ENCODE assay signal across 35 cellular contexts in genomic region chr6:38241200-38241599, GRCh38.
"Had no signal": no experiment of that assay in that cellular context is flagged by ENCODE, and none has a peak within 500 bp of the region (broad histone marks: within the 10 kb centered on the region; RNA-seq: fewer than 3 reads in every experiment).

No MANE protein-coding gene starts in this region.

- H3K9me3 ChIP-seq: esophagus squamous epithelium, gastrocnemius medialis, pancreas, prostate gland, thoracic aorta, uterus had no signal

- H3K36me3 Mint-ChIP-seq: type B pancreatic cell had no signal

- H3K4me3 Mint-ChIP-seq: activated CD4-positive, alpha-beta memory T cell treated with anti-CD3 and anti-CD28 coated beads, Interleukin-2, amount 10 ng/mL, durations not matched to agents 7 days and 5 days; activated CD4-positive, alpha-beta T cell treated with anti-CD3 and anti-CD28 coated beads, Interleukin-2, amount 10 ng/mL, durations not matched to agents 24 days and 14 days; activated naive CD8-positive, alpha-beta T cell treated with anti-CD3 and anti-CD28 coated beads, Interleukin-2, amount 50 U/mL, for 24 hours; activated T-cell treated with anti-CD3 and anti-CD28 coated beads, Interleukin-2, amount 50 U/mL, for 4 hours; activated T-helper 17 cell treated with anti-CD3 and anti-CD28 coated beads, Interleukin-2, amount 50 U/mL, for 72 hours; central memory CD8-positive, alpha-beta T cell; naive thymus-derived CD8-positive, alpha-beta T cell; neural crest cell; type B pancreatic cell had no signal

- H3K36me3 ChIP-seq: esophagus squamous epithelium, gastrocnemius medialis, pancreas, prostate gland, thoracic aorta, uterus had no signal

- ATAC-seq: activated naive CD8-positive, alpha-beta T cell treated with anti-CD3 and anti-CD28 coated beads, Interleukin-2, amount 50 U/mL, for 24 hours; activated T-cell treated with anti-CD3 and anti-CD28 coated beads, Interleukin-2, amount 50 U/mL, for 4 hours; activated T-helper 17 cell treated with anti-CD3 and anti-CD28 coated beads, Interleukin-2, amount 50 U/mL, for 72 hours; gastrocnemius medialis; left cardiac atrium; naive thymus-derived CD8-positive, alpha-beta T cell; pancreas; sciatic nerve; stimulated activated naive CD8-positive, alpha-beta T cell treated with anti-CD3 and anti-CD28 coated beads, Interleukin-15, Interleukin-2, amounts not matched to agents 100 U/mL and 50 U/mL, for 24 hours had no signal

- H3K4me3 ChIP-seq: esophagus squamous epithelium, gastrocnemius medialis, pancreas, prostate gland, skin epidermis, thoracic aorta, uterus had no signal

- H3K27ac Mint-ChIP-seq: activated CD4-positive, alpha-beta memory T cell treated with anti-CD3 and anti-CD28 coated beads, Interleukin-2, amount 10 ng/mL, durations not matched to agents 7 days and 5 days; activated CD4-positive, alpha-beta T cell treated with anti-CD3 and anti-CD28 coated beads, Interleukin-2, amount 10 ng/mL, durations not matched to agents 24 days and 14 days; activated naive CD8-positive, alpha-beta T cell treated with anti-CD3 and anti-CD28 coated beads, Interleukin-2, amount 50 U/mL, for 24 hours; activated T-helper 17 cell treated with anti-CD3 and anti-CD28 coated beads, Interleukin-2, amount 50 U/mL, for 72 hours; naive thymus-derived CD8-positive, alpha-beta T cell; type B pancreatic cell had no signal

- H3K27me3 ChIP-seq: esophagus squamous epithelium, gastrocnemius medialis, pancreas, uterus had no signal

- H3K4me1 Mint-ChIP-seq: activated CD4-positive, alpha-beta memory T cell treated with anti-CD3 and anti-CD28 coated beads, Interleukin-2, amount 10 ng/mL, durations not matched to agents 7 days and 5 days; activated CD4-positive, alpha-beta T cell treated with anti-CD3 and anti-CD28 coated beads, Interleukin-2, amount 10 ng/mL, durations not matched to agents 24 days and 14 days; activated T-helper 17 cell treated with anti-CD3 and anti-CD28 coated beads, Interleukin-2, amount 50 U/mL, for 72 hours had no signal

- H3K27ac ChIP-seq: epithelial cell of prostate, esophagus squamous epithelium, gastrocnemius medialis, pancreas, prostate gland, skin epidermis, thoracic aorta, uterus had no signal

- DNase-seq: activated CD4-positive, alpha-beta memory T cell treated with anti-CD3 and anti-CD28 coated beads, Interleukin-2, amount 10 ng/mL, durations not matched to agents 7 days and 5 days; activated CD4-positive, alpha-beta T cell treated with anti-CD3 and anti-CD28 coated beads, Interleukin-2, amount 10 ng/mL, durations not matched to agents 24 days and 14 days; activated CD4-positive, CD25-positive, alpha-beta regulatory T cell treated with anti-CD3 and anti-CD28 coated beads, Interleukin-2, amount 50 U/mL, for 72 hours; activated CD8-positive, alpha-beta memory T cell treated with anti-CD3 and anti-CD28 coated beads, Interleukin-2, amount 50 U/mL, for 48 hours; activated gamma-delta T cell treated with Interleukin-2 at 50 U/mL for 16 hours; activated naive CD4-positive, alpha-beta T cell treated with anti-CD3 and anti-CD28 coated beads, Interleukin-2, amount 50 U/mL, for 16 hours; activated naive CD8-positive, alpha-beta T cell treated with anti-CD3 and anti-CD28 coated beads, Interleukin-2, amount 50 U/mL, for 24 hours; activated T-cell treated with anti-CD3 and anti-CD28 coated beads, Interleukin-2, amount 50 U/mL, for 4 hours; dermis blood vessel endothelial cell; effector CD4-positive, alpha-beta T cell; esophagus squamous epithelium; gastrocnemius medialis; glutamatergic neuron; islet precursor cell; left cardiac atrium; naive thymus-derived CD8-positive, alpha-beta T cell; nucleus accumbens; pancreas; retina; stimulated activated CD4-positive, alpha-beta T cell treated with anti-CD3 and anti-CD28 coated beads, Interleukin-12 subunit alpha, Interleukin-12 subunit beta, amount 100 ng/mL, for 4 hours; stimulated activated CD4-positive, alpha-beta T cell treated with anti-CD3 and anti-CD28 coated beads, Interleukin-4, amount 100 ng/mL, for 1 hour; stimulated activated naive CD8-positive, alpha-beta T cell treated with anti-CD3 and anti-CD28 coated beads, Interleukin-15, Interleukin-2, amounts not matched to agents 100 U/mL and 50 U/mL, for 24 hours; T-helper 2 cell; uterus had no signal

- H3K9me3 Mint-ChIP-seq: activated CD4-positive, alpha-beta memory T cell treated with anti-CD3 and anti-CD28 coated beads, Interleukin-2, amount 10 ng/mL, durations not matched to agents 7 days and 5 days; activated CD4-positive, alpha-beta T cell treated with anti-CD3 and anti-CD28 coated beads, Interleukin-2, amount 10 ng/mL, durations not matched to agents 24 days and 14 days; activated naive CD8-positive, alpha-beta T cell treated with anti-CD3 and anti-CD28 coated beads, Interleukin-2, amount 50 U/mL, for 24 hours; activated T-cell treated with anti-CD3 and anti-CD28 coated beads, Interleukin-2, amount 50 U/mL, for 4 hours; activated T-helper 17 cell treated with anti-CD3 and anti-CD28 coated beads, Interleukin-2, amount 50 U/mL, for 72 hours; central memory CD8-positive, alpha-beta T cell; naive thymus-derived CD8-positive, alpha-beta T cell; neural crest cell; type B pancreatic cell had no signal

- H3K4me1 ChIP-seq: gastrocnemius medialis, pancreas, prostate gland, uterus had no signal

- H3K27me3 Mint-ChIP-seq: activated CD4-positive, alpha-beta memory T cell treated with anti-CD3 and anti-CD28 coated beads, Interleukin-2, amount 10 ng/mL, durations not matched to agents 7 days and 5 days; activated CD4-positive, alpha-beta T cell treated with anti-CD3 and anti-CD28 coated beads, Interleukin-2, amount 10 ng/mL, durations not matched to agents 24 days and 14 days; activated naive CD8-positive, alpha-beta T cell treated with anti-CD3 and anti-CD28 coated beads, Interleukin-2, amount 50 U/mL, for 24 hours; activated T-helper 17 cell treated with anti-CD3 and anti-CD28 coated beads, Interleukin-2, amount 50 U/mL, for 72 hours; central memory CD8-positive, alpha-beta T cell; naive thymus-derived CD8-positive, alpha-beta T cell had no signal

- FAIRE-seq: bronchial epithelial cell, endometrium, pancreas had no signal
